ENCODE assay signal across 8 cellular contexts in genomic region chr17:45147102-45147580, GRCh38. TPM values are rescaled to one million over a fixed set of nuclear protein-coding genes. Genes with fewer than 3 reads are reported as not detected.
DNase-seq lines count a peak whose midpoint lies in the region; ATAC-seq, FAIRE-seq and TF ChIP-seq lines count a peak whose summit lies in the region.

No MANE protein-coding gene starts in this region.

- H3K36me3 ChIP-seq in ascending aorta (no peaks in the 10 kb centered on the region), iPS DF 6.9 (ENCODE audit: control insufficient read depth, insufficient read depth, low read length) (no peaks in the 10 kb centered on the region)

- H3K27ac Mint-ChIP-seq in H9, result peak overlapping the region; percentile 99 to 100 (median 100)

- peak overlapping the region; percentile 46 for H3K4me2 ChIP-seq in H9 (ENCODE audit: insufficient read depth, insufficient read length, low read length)

- H3T11ph ChIP-seq in H9 (ENCODE audit: low read length), result peak overlapping the region; percentile 61

- H3K18ac ChIP-seq in H9 (ENCODE audit: insufficient read length, low read depth, low read length), result peak overlapping the region; percentile 98

- H2BK12ac ChIP-seq in H9 (ENCODE audit: insufficient read length, low read depth, low read length), result no peak overlapping the region

- H2AK5ac ChIP-seq in H9 (ENCODE audit: insufficient read length, low read length), result no peak overlapping the region

- no peaks in the 10 kb centered on the region for H3K27me3 ChIP-seq in H9 (ENCODE audit: insufficient read depth, low read length)
- no peaks in the 10 kb centered on the region for H3K27me3 ChIP-seq in ascending aorta
- H3K27me3 ChIP-seq in iPS DF 6.9 (ENCODE audit: control insufficient read depth, insufficient read depth, low read length), result no peaks in the 10 kb centered on the region

- H2BK120ac ChIP-seq in H9 (ENCODE audit: low read depth, low read length, poor library complexity, severe bottlenecking), result peak overlapping the region; percentile 74

- DNase-seq in DMS53 treated with DMSO at 0.1 percent for 48 hours (lab: John Stamatoyannopoulos, UW; ENCODE audit: unreplicated experiment), result peak; percentile 74
- DNase-seq in H9, result no peak
- DNase-seq in NCI-H82 treated with DMSO at 0.1 percent for 48 hours (lab: John Stamatoyannopoulos, UW; ENCODE audit: unreplicated experiment), result peak; percentile 78
- peak in 1 of 2 donors; percentile 86 for DNase-seq in ascending aorta (ENCODE audit: low spot score in 2 of 2)
- no peak for DNase-seq in iPS DF 6.9 (ENCODE audit: low read depth, low spot score)
- DNase-seq in frontal cortex (ENCODE audit: low spot score in 2 of 2), result no peak

- no peaks in the 10 kb centered on the region for H4K20me1 ChIP-seq in H9 (ENCODE audit: control insufficient read depth, insufficient read depth, insufficient read length)

- H3K9me3 ChIP-seq in H9 (ENCODE audit: control insufficient read depth, low read depth, low read length) (no peaks in the 10 kb centered on the region), ascending aorta (no peaks in the 10 kb centered on the region), iPS DF 6.9 (ENCODE audit: control insufficient read depth, insufficient read depth, low read length) (no peaks in the 10 kb centered on the region)

- H3K56ac ChIP-seq in H9 (ENCODE audit: insufficient read length, low read depth, low read length), result peak overlapping the region; percentile 5

- TF ChIP-seq CTCF in H9 (conservative IDR thresholded peaks at IDR 0.05) (no peak), ascending aorta (IDR thresholded peaks at IDR 0.05) (no peak)

- intact Hi-C loops in ascending aorta (cut with DNase I), result loop anchor here (5.0 to 10.0 kb wide), 2 partner anchors 170 to 1242 kb away; partner anchors contain the start of genes MAP3K14 and MPP2

- peak overlapping the region; percentile 92 for H2AFZ ChIP-seq in H9 (ENCODE audit: low read length)

- H2BK5ac ChIP-seq in H9 (ENCODE audit: insufficient read length, low read length), result no peak overlapping the region

- peaks cover 4% of the 10 kb centered on the region for H3K79me1 ChIP-seq in H9 (ENCODE audit: insufficient read depth, low read depth, low read length, poor library complexity, severe bottlenecking)

- H3K36me3 Mint-ChIP-seq in H9 (ENCODE audit: insufficient read depth in 1 of 3, low read depth in 3 of 3), result peaks cover 0 to 5% (median 3%) of the 10 kb centered on the region in 3 experiments; a peak in 2 of 7 replicates

- H3K27ac ChIP-seq in H9 (ENCODE audit: insufficient read length, low read depth, low read length), result peak overlapping the region; percentile 92
- H3K27ac ChIP-seq in ascending aorta, result peak overlapping the region; percentile 96
- no peak overlapping the region for H3K27ac ChIP-seq in iPS DF 6.9 (ENCODE audit: low read length)
- peak overlapping the region; percentile 94 to 100 (median 98) for H3K27ac ChIP-seq in skin epidermis

- H3K23ac ChIP-seq in H9 (ENCODE audit: insufficient read length, low read depth, low read length), result no peak overlapping the region

- H3K4me1 ChIP-seq in H9 (ENCODE audit: insufficient read depth, low read length), result peaks cover 2% of the 10 kb centered on the region; the same call in 1 of the 2 replicates
- peaks cover 11 to 42% of the 10 kb centered on the region in 2 donors for H3K4me1 ChIP-seq in ascending aorta
- peaks cover 5% of the 10 kb centered on the region for H3K4me1 ChIP-seq in iPS DF 6.9 (ENCODE audit: control insufficient read depth, insufficient read depth, low read length)

- no peak overlapping the region for H4K91ac ChIP-seq in H9 (ENCODE audit: insufficient read length, low read depth, low read length)

- peaks cover 41 to 49% of the 10 kb centered on the region in 2 experiments for H3K4me1 Mint-ChIP-seq in H9

- peaks cover 2% of the 10 kb centered on the region for H3K27me3 Mint-ChIP-seq in H9 (ENCODE audit: low read depth)

- no peak overlapping the region for H3K4ac ChIP-seq in H9 (ENCODE audit: low read depth, low read length)

- H3K9ac ChIP-seq in H9 (ENCODE audit: extremely low read depth, insufficient read length, low read length), result peak overlapping the region; percentile 93

- H3K23me2 ChIP-seq in H9 (ENCODE audit: insufficient read length, low read depth, low read length, poor library complexity, severe bottlenecking), result peaks cover 22% of the 10 kb centered on the region

- FAIRE-seq in frontal cortex (lab: Jason Lieb, UNC), result no peak

- H3K14ac ChIP-seq in H9 (ENCODE audit: insufficient read depth, low read length), result peak overlapping the region; percentile 99

- H4K5ac ChIP-seq in H9 (ENCODE audit: insufficient read length, low read depth, low read length), result peak overlapping the region; percentile 94

- no peaks in the 10 kb centered on the region; the same call in 1 of the 2 replicates for H3K79me2 ChIP-seq in H9 (ENCODE audit: insufficient read depth, low read length)

- H2BK15ac ChIP-seq in H9 (ENCODE audit: low read depth, low read length), result peak overlapping the region; percentile 82; the same call in 1 of the 2 replicates

- H3K9me3 Mint-ChIP-seq in H9, result no peaks in the 10 kb centered on the region; a peak in 1 of 5 replicates

- peak overlapping the region; percentile 98 to 99 for H3K4me3 Mint-ChIP-seq in H9

- WGBS in H9 (ENCODE audit: extremely low coverage, insufficient read length, low lambda C conversion rate), result no CpG with 5 or more reads among the region's 24 CpGs
- WGBS in iPS DF 6.9 (ENCODE audit: insufficient coverage, insufficient read length), result no CpG with 5 or more reads among the region's 24 CpGs

- H2BK20ac ChIP-seq in H9 (ENCODE audit: low read depth, low read length, poor library complexity, severe bottlenecking), result no peak overlapping the region

- no peak overlapping the region for H4K8ac ChIP-seq in H9 (replicated peaks; ENCODE audit: insufficient read length, low read depth, low read length)

- no peak for ATAC-seq in GM18520 (IDR thresholded peaks at IDR 0.05; ENCODE audit: unreplicated experiment)

- H3K4me3 ChIP-seq in ascending aorta, result peak overlapping the region; percentile 70 to 73
- H3K4me3 ChIP-seq in iPS DF 6.9 (ENCODE audit: low read length), result peak overlapping the region; percentile 73; the same call in 1 of the 2 replicates
- H3K4me3 ChIP-seq in skin epidermis, result peak overlapping the region; percentile 41 to 78 (median 59)

RNA-seq across cellular contexts. Expression of gene HEXIM1, which starts 1.1 kb away (rescaled TPM):
- 32.4 and 33.0 TPM in 2 replicates for total RNA-seq in H9 (2021)
- 23.7 TPM for total RNA-seq in ascending aorta
- 8.6 TPM for total RNA-seq in frontal cortex

RNA-seq across cellular contexts. Expression of gene ACBD4, which starts 11.7 kb away (rescaled TPM):
- total RNA-seq in H9 (2021) (9.7 and 10.5 TPM in 2 replicates), ascending aorta (14.7 TPM), frontal cortex (2.4 TPM)

RNA-seq across cellular contexts. Expression of gene HEXIM2, which starts 14.5 kb away (rescaled TPM):
- total RNA-seq in H9 (2021) (12.5 and 16.1 TPM in 2 replicates), ascending aorta (1.4 TPM), frontal cortex (8.2 TPM)

RNA-seq across cellular contexts. Expression of gene PLCD3, which starts 14.8 kb away (rescaled TPM):
- total RNA-seq in H9 (2021) (41.6 and 48.5 TPM in 2 replicates), ascending aorta (65.5 TPM), frontal cortex (0.82 TPM)

Comparison
In these comparisons a context has a peak if more than half of its experiments do, and no peak if none do; other contexts are left out.
1. DNase-seq: peak in DMS53 treated with DMSO at 0.1 percent for 48 hours (single experiment) and NCI-H82 treated with DMSO at 0.1 percent for 48 hours (single experiment); none in H9 (single experiment), iPS DF 6.9 (single experiment) and frontal cortex (0 of 2).
2. Peak in every context shown above with its lines, with median percentiles within 50 percentile points of each other: H3K4me3 ChIP-seq.